8 cellular contexts compared by ENCODE assay signal in the genomic region with DNA sequence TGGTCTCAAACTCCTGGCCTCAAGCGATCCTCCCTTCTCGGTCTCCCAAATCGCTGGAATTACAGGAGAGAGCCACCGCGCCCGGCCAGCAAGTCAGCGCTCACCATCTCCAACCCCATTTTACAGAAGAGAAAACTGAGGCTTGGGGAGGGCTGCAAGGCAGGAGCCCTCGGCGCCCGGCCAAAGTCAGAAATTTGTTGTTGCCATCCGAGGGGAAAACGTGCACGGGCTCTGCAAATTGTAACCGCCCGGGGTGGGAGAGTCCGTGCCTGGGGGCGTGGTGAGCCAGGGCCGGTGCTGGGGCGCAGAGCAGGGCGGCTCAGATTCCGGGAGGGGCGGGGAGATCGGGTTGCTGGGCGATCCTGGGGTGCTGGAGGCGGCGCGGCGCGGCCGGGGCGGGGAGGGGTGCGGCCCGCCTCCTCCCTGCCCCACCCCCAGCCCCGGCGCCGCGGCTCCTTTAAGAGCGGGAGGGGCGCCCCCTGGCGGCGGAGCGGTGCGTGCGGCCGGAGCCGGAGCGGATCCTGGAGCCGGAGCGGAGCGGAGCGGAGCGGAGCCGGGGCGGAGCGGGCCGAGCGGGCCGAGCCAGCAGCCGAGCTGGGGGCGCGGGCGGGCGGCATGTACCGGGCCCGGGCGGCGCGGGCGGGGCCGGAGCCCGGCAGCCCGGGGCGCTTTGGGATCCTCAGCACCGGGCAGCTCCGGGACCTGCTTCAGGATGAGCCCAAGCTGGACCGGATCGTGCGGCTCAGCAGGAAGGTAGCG. TPM values are rescaled to one million over a fixed set of nuclear protein-coding genes. Genes with fewer than 3 reads are reported as not detected.
DNase-seq lines count a peak whose midpoint lies in the region; ATAC-seq and TF ChIP-seq lines count a peak whose summit lies in the region.

A gene with protein sequence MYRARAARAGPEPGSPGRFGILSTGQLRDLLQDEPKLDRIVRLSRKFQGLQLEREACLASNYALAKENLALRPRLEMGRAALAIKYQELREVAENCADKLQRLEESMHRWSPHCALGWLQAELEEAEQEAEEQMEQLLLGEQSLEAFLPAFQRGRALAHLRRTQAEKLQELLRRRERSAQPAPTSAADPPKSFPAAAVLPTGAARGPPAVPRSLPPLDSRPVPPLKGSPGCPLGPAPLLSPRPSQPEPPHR (plus strand): TSS at position 488 of the 759 bp plus-strand sequence. CDS start 128 bp downstream, at position 616.

- no peaks in the 10 kb centered on the region for H3K9me2 ChIP-seq in PC-9 (ENCODE audit: insufficient read depth)

- H2AFZ ChIP-seq in PC-9: peak within 1 kb of the TSS; percentile 73

- peak within 1 kb of the TSS; percentile 40; the same call in 1 of the 2 replicates for H3K4me3 ChIP-seq in PC-9

- POLR2A ChIA-PET in PC-9 (lab: Charles Lee; ENCODE audit: unreplicated experiment): interaction anchor here (0.5 kb wide), 1 partner anchor 38 kb away, joined by 4 read pairs; no protein-coding TSS in a partner anchor

- H3F3A ChIP-seq in PC-9 (ENCODE audit: insufficient read depth, low read depth): peaks cover 18% of the 10 kb centered on the region; the same call in 1 of the 2 replicates

- peaks cover 7% of the 10 kb centered on the region for H3K4me1 Mint-ChIP-seq in activated T-helper 1 cell treated with anti-CD3 and anti-CD28 coated beads, Interleukin-12 subunit alpha, Interleukin-12 subunit beta, Interleukin-2, Interleukin-4 antibody, amounts not matched to agents 30 ng/mL and 10 ng/mL and 1 ng/mL, durations not matched to agents 14 hours and 24 hours and 36 hours (ENCODE audit: low read depth)
- peaks cover 4 to 7% of the 10 kb centered on the region in 2 donors for H3K4me1 Mint-ChIP-seq in natural killer cell treated with Interleukin-12 subunit alpha and Interleukin-12 subunit beta and Interleukin-15 and Interleukin-18, amount 100 ng/mL, for 72 hours (ENCODE audit: low read depth in 2 of 2)

- no peak within 1 kb of the TSS for H3K27ac Mint-ChIP-seq in activated T-helper 1 cell treated with anti-CD3 and anti-CD28 coated beads, Interleukin-12 subunit alpha, Interleukin-12 subunit beta, Interleukin-2, Interleukin-4 antibody, amounts not matched to agents 30 ng/mL and 10 ng/mL and 1 ng/mL, durations not matched to agents 14 hours and 24 hours and 36 hours
- no peak within 1 kb of the TSS for H3K27ac Mint-ChIP-seq in natural killer cell treated with Interleukin-12 subunit alpha and Interleukin-12 subunit beta and Interleukin-15 and Interleukin-18, amount 100 ng/mL, for 72 hours

- CTCF ChIA-PET in PC-9 (lab: Charles Lee): interaction anchor here (0.7 kb wide), 1 partner anchor 60 kb away, joined by 3 read pairs; no protein-coding TSS in a partner anchor

- DNase-seq in DMS 273 (lab: John Stamatoyannopoulos, UW; ENCODE audit: unreplicated experiment): peak; percentile 99
- DNase-seq in HuH-7.5 (ENCODE audit: low spot score): peak; percentile 85
- peak; percentile 69 to 97 for DNase-seq in PC-9
- peak; percentile 91 for DNase-seq in activated T-helper 1 cell treated with anti-CD3 and anti-CD28 coated beads, Interleukin-12 subunit alpha, Interleukin-12 subunit beta, Interleukin-2, Interleukin-4 antibody, amounts not matched to agents 30 ng/mL and 10 ng/mL and 1 ng/mL, durations not matched to agents 14 hours and 24 hours and 36 hours (ENCODE audit: low spot score)
- peak; percentile 79 for DNase-seq in fibroblast of peridontal ligament (ENCODE audit: extremely low read depth)
- peak; percentile 91 for DNase-seq in natural killer cell treated with Interleukin-12 subunit alpha and Interleukin-12 subunit beta and Interleukin-15 and Interleukin-18, amount 100 ng/mL, for 72 hours (ENCODE audit: low spot score)
- peak; percentile 78 to 94 (median 90) for DNase-seq in stimulated activated naive CD4-positive, alpha-beta T cell (lab: John Stamatoyannopoulos, UW)

- H3K79me2 ChIP-seq in PC-9 (ENCODE audit: low read depth): no peaks in the 10 kb centered on the region

- TF ChIP-seq CTCF in PC-9 (conservative IDR thresholded peaks at IDR 0.05): peak; percentile 50; the same call in 1 of the 2 replicates

- 0 out of 2 replicates have a peak, but pooled peaks cover 4% of the 10 kb centered on the region for H3K4me1 ChIP-seq in PC-9 (replicated peaks; ENCODE audit: insufficient read depth)

- H3K36me3 Mint-ChIP-seq in activated T-helper 1 cell treated with anti-CD3 and anti-CD28 coated beads, Interleukin-12 subunit alpha, Interleukin-12 subunit beta, Interleukin-2, Interleukin-4 antibody, amounts not matched to agents 30 ng/mL and 10 ng/mL and 1 ng/mL, durations not matched to agents 14 hours and 24 hours and 36 hours (ENCODE audit: low read depth): no peaks in the 10 kb centered on the region
- peaks cover 6% of the 10 kb centered on the region for H3K36me3 Mint-ChIP-seq in natural killer cell treated with Interleukin-12 subunit alpha and Interleukin-12 subunit beta and Interleukin-15 and Interleukin-18, amount 100 ng/mL, for 72 hours

- no peaks in the 10 kb centered on the region for H3K36me3 ChIP-seq in PC-9 (ENCODE audit: low read depth)

- BruUV-seq in PC-9 (replicated peaks; lab: Mats Ljungman, UMichigan): no TSS peak

- ATAC-seq in GM21515 (IDR thresholded peaks at IDR 0.05; ENCODE audit: unreplicated experiment): peak; percentile 95
- ATAC-seq in natural killer cell treated with Interleukin-12 subunit alpha and Interleukin-12 subunit beta and Interleukin-15 and Interleukin-18, amount 100 ng/mL, for 72 hours: peak; percentile 96

- no peaks in the 10 kb centered on the region for H3K9me3 ChIP-seq in PC-9 (ENCODE audit: insufficient read depth, low read depth)

- intact Hi-C loops in PC-9 (cut with micrococcal nuclease; ENCODE audit: unreplicated experiment): loop anchor here (1.0 to 5.0 kb wide), 4 partner anchors 40 to 145 kb away; a partner anchor contains a TSS
- intact Hi-C loops in activated T-helper 1 cell treated with anti-CD3 and anti-CD28 coated beads, Interleukin-12 subunit alpha, Interleukin-12 subunit beta, Interleukin-2, Interleukin-4 antibody, amounts not matched to agents 30 ng/mL and 10 ng/mL and 1 ng/mL, durations not matched to agents 14 hours and 24 hours and 36 hours (cut with micrococcal nuclease): loop anchor here (1.0 kb wide), 8 partner anchors 16 to 145 kb away; a partner anchor contains a TSS

- H4K20me1 ChIP-seq in PC-9 (ENCODE audit: insufficient read depth): no peaks in the 10 kb centered on the region

- no peaks in the 10 kb centered on the region for H3K27me3 ChIP-seq in PC-9 (ENCODE audit: insufficient read depth, low read depth)

- peak within 1 kb of the TSS; percentile 78 for H3K4me3 Mint-ChIP-seq in activated T-helper 1 cell treated with anti-CD3 and anti-CD28 coated beads, Interleukin-12 subunit alpha, Interleukin-12 subunit beta, Interleukin-2, Interleukin-4 antibody, amounts not matched to agents 30 ng/mL and 10 ng/mL and 1 ng/mL, durations not matched to agents 14 hours and 24 hours and 36 hours
- peak within 1 kb of the TSS; percentile 59 for H3K4me3 Mint-ChIP-seq in natural killer cell treated with Interleukin-12 subunit alpha and Interleukin-12 subunit beta and Interleukin-15 and Interleukin-18, amount 100 ng/mL, for 72 hours

- no peak within 1 kb of the TSS for H3K27ac ChIP-seq in PC-9

- H3K27me3 Mint-ChIP-seq in activated T-helper 1 cell treated with anti-CD3 and anti-CD28 coated beads, Interleukin-12 subunit alpha, Interleukin-12 subunit beta, Interleukin-2, Interleukin-4 antibody, amounts not matched to agents 30 ng/mL and 10 ng/mL and 1 ng/mL, durations not matched to agents 14 hours and 24 hours and 36 hours (ENCODE audit: insufficient read depth): peaks cover 36% of the 10 kb centered on the region
- peaks cover 27 to 33% of the 10 kb centered on the region in 2 donors for H3K27me3 Mint-ChIP-seq in natural killer cell treated with Interleukin-12 subunit alpha and Interleukin-12 subunit beta and Interleukin-15 and Interleukin-18, amount 100 ng/mL, for 72 hours

- peaks cover 5% of the 10 kb centered on the region for H3K9me3 Mint-ChIP-seq in activated T-helper 1 cell treated with anti-CD3 and anti-CD28 coated beads, Interleukin-12 subunit alpha, Interleukin-12 subunit beta, Interleukin-2, Interleukin-4 antibody, amounts not matched to agents 30 ng/mL and 10 ng/mL and 1 ng/mL, durations not matched to agents 14 hours and 24 hours and 36 hours
- H3K9me3 Mint-ChIP-seq in natural killer cell treated with Interleukin-12 subunit alpha and Interleukin-12 subunit beta and Interleukin-15 and Interleukin-18, amount 100 ng/mL, for 72 hours: no peaks in the 10 kb centered on the region

- H3K4me2 ChIP-seq in PC-9: peak within 1 kb of the TSS; percentile 75

RNA-seq across cellular contexts. Expression of the gene that starts here (rescaled TPM):
- 8.3 and 12.4 TPM in 2 replicates for total RNA-seq in PC-9 (2021)
- 0.18 and 0.34 TPM in 2 replicates for total RNA-seq in activated T-helper 1 cell treated with anti-CD3 and anti-CD28 coated beads, Interleukin-12 subunit alpha, Interleukin-12 subunit beta, Interleukin-2, Interleukin-4 antibody, amounts not matched to agents 30 ng/mL and 10 ng/mL and 1 ng/mL, durations not matched to agents 14 hours and 24 hours and 36 hours
- total RNA-seq in natural killer cell treated with Interleukin-12 subunit alpha and Interleukin-12 subunit beta and Interleukin-15 and Interleukin-18, amount 100 ng/mL, for 72 hours: under 1 TPM; 0.25 to 0.36 TPM

Comparison
In these comparisons a context has a peak if more than half of its experiments do, and no peak if none do; other contexts are left out.
1. Peak in DNase-seq in activated T-helper 1 cell treated with anti-CD3 and anti-CD28 coated beads, Interleukin-12 subunit alpha, Interleukin-12 subunit beta, Interleukin-2, Interleukin-4 antibody, amounts not matched to agents 30 ng/mL and 10 ng/mL and 1 ng/mL, durations not matched to agents 14 hours and 24 hours and 36 hours; RNA of the gene not detected or under 1 TPM.
2. Peak in DNase-seq and ATAC-seq in natural killer cell treated with Interleukin-12 subunit alpha and Interleukin-12 subunit beta and Interleukin-15 and Interleukin-18, amount 100 ng/mL, for 72 hours; RNA of the gene not detected or under 1 TPM.